ENCODE assay signal across 1 cellular context in genomic region chr1:89820423-89821321, GRCh38.
A peak's percentile ranks its signal among the peaks of the same experiment; 100 is the strongest.
TF ChIP-seq lines count a peak whose summit lies in the region.

LRRC8D (plus strand) TSS chr1:89821032; CDS start chr1:89933069, 112,037 bp downstream.

TF ChIP-seq in HepG2, 621 proteins besides CTCF, POLR2A, EP300 and RAD21 (continued from another document and continues in another):
- TF ChIP-seq ZBTB44 (CRISPR knock-in tag; IDR thresholded peaks at IDR 0.05) (no peak), ZFAT (CRISPR knock-in tag; conservative IDR thresholded peaks at IDR 0.05) (no peak), LCORL (IDR thresholded peaks at IDR 0.05) (no peak), LCORL (CRISPR knock-in tag; IDR thresholded peaks at IDR 0.05) (0 out of 2 replicates have a peak, but pooled peaks have one; percentile 22), MTF1 (CRISPR knock-in tag; IDR thresholded peaks at IDR 0.05) (no peak), ZNF619 (CRISPR knock-in tag; IDR thresholded peaks at IDR 0.05) (no peak), ZNF780A (CRISPR knock-in tag; IDR thresholded peaks at IDR 0.05) (no peak), ONECUT2 (CRISPR knock-in tag; IDR thresholded peaks at IDR 0.05) (no peak), KIAA2018 (CRISPR knock-in tag; IDR thresholded peaks at IDR 0.05; ENCODE audit: borderline replicate concordance) (no peak), ZNF746 (CRISPR knock-in tag; IDR thresholded peaks at IDR 0.05) (peak; percentile 20; the same call in 1 of the 2 replicates), TRAFD1 (CRISPR knock-in tag; IDR thresholded peaks at IDR 0.05; ENCODE audit: borderline replicate concordance) (no peak), STAT6 (CRISPR knock-in tag; IDR thresholded peaks at IDR 0.05; ENCODE audit: borderline replicate concordance) (no peak), PRDM15 (CRISPR knock-in tag; IDR thresholded peaks at IDR 0.05) (peak; percentile 69; the same call in 1 of the 2 replicates), ZNF407 (CRISPR knock-in tag; IDR thresholded peaks at IDR 0.05; ENCODE audit: not compliant biosample characterization) (peak; percentile 51), SSRP1 (CRISPR knock-in tag; IDR thresholded peaks at IDR 0.05) (peak; percentile 33; the same call in 1 of the 2 replicates), ZNF10 (CRISPR knock-in tag; IDR thresholded peaks at IDR 0.05; ENCODE audit: borderline replicate concordance, low read depth) (no peak), ZBTB37 (CRISPR knock-in tag; IDR thresholded peaks at IDR 0.05) (no peak), ATF7-NPFF (CRISPR knock-in tag; IDR thresholded peaks at IDR 0.05; ENCODE audit: low read depth) (peak; percentile 35; the same call in 1 of the 2 replicates)
